15 cellular contexts compared by ENCODE assay signal in the genomic region with DNA sequence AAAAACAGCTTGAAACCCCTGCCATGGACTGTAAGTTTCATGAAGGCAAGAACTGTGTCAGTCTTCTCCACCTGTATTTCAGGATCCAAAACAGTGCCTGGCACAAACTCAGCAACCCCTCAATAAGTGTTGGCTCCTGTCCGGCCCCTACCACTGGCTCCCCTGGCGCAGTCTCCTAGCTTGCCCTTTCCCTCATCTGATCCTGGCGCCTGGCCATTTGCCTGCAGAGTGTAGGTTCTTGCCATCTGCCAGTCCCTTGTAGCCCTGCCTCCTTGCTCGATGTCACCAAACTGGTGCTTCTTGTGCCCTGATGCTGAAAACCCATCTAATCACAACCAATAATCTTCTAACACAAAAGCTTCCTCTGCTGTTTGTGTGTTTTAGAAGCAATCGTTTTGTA.
DNase-seq lines count a peak whose midpoint lies in the region; ATAC-seq and TF ChIP-seq lines count a peak whose summit lies in the region.
"Had no signal": no experiment of that assay in that cellular context is flagged by ENCODE, and none has a peak within 500 bp of the region (broad histone marks: within the 10 kb centered on the region; RNA-seq: fewer than 3 reads in every experiment).

No MANE protein-coding gene starts in this region.

- POLR2A ChIA-PET in SK-N-SH (lab: Yijun Ruan, JAX), result no interaction called here

- intact Hi-C loops in posterior cingulate gyrus (cut with DNase I), result loop anchor here (10.0 kb wide), 1 partner anchor 63 kb away; a partner anchor contains a TSS
- intact Hi-C loops in ovary (cut with DNase I), result no loop called here

- TF ChIP-seq RAD21 in SK-N-SH (IDR thresholded peaks at IDR 0.05; ENCODE audit: low read length), result no peak

- TF ChIP-seq EP300 in SK-N-SH (IDR thresholded peaks at IDR 0.05; ENCODE audit: borderline replicate concordance in 1 of 2, low read depth in 1 of 2, low read length in 1 of 2) (no peak), ovary (IDR thresholded peaks at IDR 0.05) (no peak)

- peaks cover 0 to 30% of the 10 kb centered on the region in 2 experiments; a peak in 3 of 4 replicates for H3K4me1 ChIP-seq in SK-N-SH (ENCODE audit: control insufficient read depth in 1 of 2, insufficient read depth in 2 of 2, low read depth in 1 of 2, low read length in 1 of 2)
- H3K4me1 ChIP-seq in ovary (ENCODE audit: insufficient read depth), result no peaks in the 10 kb centered on the region

- TF ChIP-seq CTCF in SK-N-SH (IDR thresholded peaks at IDR 0.05) (no peak), ovary (IDR thresholded peaks at IDR 0.05) (no peak)

- H3K79me2 ChIP-seq in SK-N-SH (ENCODE audit: insufficient read depth), result no peaks in the 10 kb centered on the region

- H3K4me2 ChIP-seq in SK-N-SH, result no peak overlapping the region

- H3K36me3 ChIP-seq in SK-N-SH (replicated peaks in 1 of 2; ENCODE audit: control insufficient read depth in 1 of 2, insufficient read depth in 2 of 2, low read length in 1 of 2) (no peaks in the 10 kb centered on the region), ovary (no peaks in the 10 kb centered on the region)

- no peak overlapping the region; a peak in 1 of 4 replicates for H3K4me3 ChIP-seq in SK-N-SH (ENCODE audit: low read depth in 2 of 2, low read length in 1 of 2)
- no peak overlapping the region for H3K4me3 ChIP-seq in ovary

- H3K27ac ChIP-seq in SK-N-SH (ENCODE audit: low read depth in 2 of 2, low read length in 1 of 2) (peak overlapping the region in 1 of 2 experiments; percentile 22; a peak in 1 of 4 replicates), ovary (no peak overlapping the region)

- H3K27me3 ChIP-seq in SK-N-SH (ENCODE audit: insufficient read depth), result no peaks in the 10 kb centered on the region
- H3K27me3 ChIP-seq in ovary, result no peaks in the 10 kb centered on the region

- no peaks in the 10 kb centered on the region for H3K9me2 ChIP-seq in SK-N-SH

- 61% methylated on average over 5 of the region's 5 CpGs for WGBS in SK-N-SH (ENCODE audit: low lambda C conversion rate)
- 82 to 84% (median 83%) methylated on average over 5 of the region's 5 CpGs for WGBS in ovary, 3 donors

- no peak overlapping the region for H3K9ac ChIP-seq in SK-N-SH

- ATAC-seq in SK-N-SH treated with all-trans-retinoic acid at 6 μM for 48 hours (no peak), HG02610 (IDR thresholded peaks at IDR 0.05; ENCODE audit: unreplicated experiment) (no peak)
- ATAC-seq: Right ventricle myocardium inferior had no signal

- TF ChIP-seq POLR2A in ovary (IDR thresholded peaks at IDR 0.05), result no peak

- no peaks in the 10 kb centered on the region for H3F3A ChIP-seq in SK-N-SH (replicated peaks; ENCODE audit: insufficient read depth)

- no peaks in the 10 kb centered on the region for H4K20me1 ChIP-seq in SK-N-SH (ENCODE audit: insufficient read depth)

- no peaks in the 10 kb centered on the region for H3K9me3 ChIP-seq in SK-N-SH
- no peaks in the 10 kb centered on the region for H3K9me3 ChIP-seq in ovary
- H3K9me3 ChIP-seq: Caco-2 had no signal

- DNase-seq in SK-N-SH, result peak; percentile 28
- DNase-seq in NCI-H524 (lab: John Stamatoyannopoulos, UW), result peak; percentile 24 to 74
- DNase-seq in cerebellum (ENCODE audit: low spot score), result peak; percentile 74
- no peak for DNase-seq in posterior cingulate gyrus
- no peak for DNase-seq in ovary
- DNase-seq: Caco-2; CD4-positive, alpha-beta T cell; DMS53; EL; GOT3; NCI-H187 treated with DMSO at 0.1 percent for 48 hours; NCI-H510A had no signal

- CTCF ChIA-PET in SK-N-SH (lab: Yijun Ruan, JAX), result interaction anchor here (1.0 to 1.5 kb wide), 7 partner anchors 14 to 626 kb away, joined by 3 to 10 read pairs (median 3); a partner anchor contains a TSS

- no peak overlapping the region for H2AFZ ChIP-seq in SK-N-SH (ENCODE audit: low read depth)

TF ChIP-seq in SK-N-SH, 30 proteins besides CTCF, POLR2A, EP300 and RAD21:
- 0 out of 2 replicates have a peak, but pooled peaks have one; percentile 9 for TF ChIP-seq RCOR1 (IDR thresholded peaks at IDR 0.05; ENCODE audit: low read length)
- TF ChIP-seq, protein P1, sequence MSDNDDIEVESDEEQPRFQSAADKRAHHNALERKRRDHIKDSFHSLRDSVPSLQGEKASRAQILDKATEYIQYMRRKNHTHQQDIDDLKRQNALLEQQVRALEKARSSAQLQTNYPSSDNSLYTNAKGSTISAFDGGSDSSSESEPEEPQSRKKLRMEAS (IDR thresholded peaks at IDR 0.05; ENCODE audit: low read depth), result no peak
- TF ChIP-seq GATA2 (CRISPR knock-in tag; IDR thresholded peaks at IDR 0.05), result peak; percentile 25; the same call in 1 of the 2 replicates
- TF ChIP-seq, protein P2, sequence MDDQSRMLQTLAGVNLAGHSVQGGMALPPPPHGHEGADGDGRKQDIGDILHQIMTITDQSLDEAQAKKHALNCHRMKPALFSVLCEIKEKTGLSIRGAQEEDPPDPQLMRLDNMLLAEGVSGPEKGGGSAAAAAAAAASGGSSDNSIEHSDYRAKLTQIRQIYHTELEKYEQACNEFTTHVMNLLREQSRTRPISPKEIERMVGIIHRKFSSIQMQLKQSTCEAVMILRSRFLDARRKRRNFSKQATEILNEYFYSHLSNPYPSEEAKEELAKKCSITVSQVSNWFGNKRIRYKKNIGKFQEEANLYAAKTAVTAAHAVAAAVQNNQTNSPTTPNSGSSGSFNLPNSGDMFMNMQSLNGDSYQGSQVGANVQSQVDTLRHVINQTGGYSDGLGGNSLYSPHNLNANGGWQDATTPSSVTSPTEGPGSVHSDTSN (IDR thresholded peaks at IDR 0.05), result no peak
- no peak for TF ChIP-seq TCF12 (IDR thresholded peaks at IDR 0.05)

TF ChIP-seq in SK-N-SH treated with all-trans-retinoic acid at 6 μM for 48 hours, 23 proteins besides CTCF, POLR2A, EP300 and RAD21 (continues in another document):
- TF ChIP-seq, protein P3, sequence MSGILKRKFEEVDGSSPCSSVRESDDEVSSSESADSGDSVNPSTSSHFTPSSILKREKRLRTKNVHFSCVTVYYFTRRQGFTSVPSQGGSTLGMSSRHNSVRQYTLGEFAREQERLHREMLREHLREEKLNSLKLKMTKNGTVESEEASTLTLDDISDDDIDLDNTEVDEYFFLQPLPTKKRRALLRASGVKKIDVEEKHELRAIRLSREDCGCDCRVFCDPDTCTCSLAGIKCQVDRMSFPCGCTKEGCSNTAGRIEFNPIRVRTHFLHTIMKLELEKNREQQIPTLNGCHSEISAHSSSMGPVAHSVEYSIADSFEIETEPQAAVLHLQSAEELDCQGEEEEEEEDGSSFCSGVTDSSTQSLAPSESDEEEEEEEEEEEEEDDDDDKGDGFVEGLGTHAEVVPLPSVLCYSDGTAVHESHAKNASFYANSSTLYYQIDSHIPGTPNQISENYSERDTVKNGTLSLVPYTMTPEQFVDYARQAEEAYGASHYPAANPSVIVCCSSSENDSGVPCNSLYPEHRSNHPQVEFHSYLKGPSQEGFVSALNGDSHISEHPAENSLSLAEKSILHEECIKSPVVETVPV (CRISPR knock-in tag; IDR thresholded peaks at IDR 0.05), result no peak
- TF ChIP-seq ZNF8 (CRISPR knock-in tag; IDR thresholded peaks at IDR 0.05) (no peak), RARB (CRISPR knock-in tag; IDR thresholded peaks at IDR 0.05) (no peak), ZFP30 (CRISPR knock-in tag; IDR thresholded peaks at IDR 0.05) (no peak), BACH2 (CRISPR knock-in tag; IDR thresholded peaks at IDR 0.05; ENCODE audit: borderline replicate concordance) (no peak), ZC3H10 (CRISPR knock-in tag; IDR thresholded peaks at IDR 0.05) (no peak), PPARA (CRISPR knock-in tag; IDR thresholded peaks at IDR 0.05; ENCODE audit: borderline replicate concordance) (no peak), OSR1 (CRISPR knock-in tag; IDR thresholded peaks at IDR 0.05) (no peak)
- TF ChIP-seq, protein P4, sequence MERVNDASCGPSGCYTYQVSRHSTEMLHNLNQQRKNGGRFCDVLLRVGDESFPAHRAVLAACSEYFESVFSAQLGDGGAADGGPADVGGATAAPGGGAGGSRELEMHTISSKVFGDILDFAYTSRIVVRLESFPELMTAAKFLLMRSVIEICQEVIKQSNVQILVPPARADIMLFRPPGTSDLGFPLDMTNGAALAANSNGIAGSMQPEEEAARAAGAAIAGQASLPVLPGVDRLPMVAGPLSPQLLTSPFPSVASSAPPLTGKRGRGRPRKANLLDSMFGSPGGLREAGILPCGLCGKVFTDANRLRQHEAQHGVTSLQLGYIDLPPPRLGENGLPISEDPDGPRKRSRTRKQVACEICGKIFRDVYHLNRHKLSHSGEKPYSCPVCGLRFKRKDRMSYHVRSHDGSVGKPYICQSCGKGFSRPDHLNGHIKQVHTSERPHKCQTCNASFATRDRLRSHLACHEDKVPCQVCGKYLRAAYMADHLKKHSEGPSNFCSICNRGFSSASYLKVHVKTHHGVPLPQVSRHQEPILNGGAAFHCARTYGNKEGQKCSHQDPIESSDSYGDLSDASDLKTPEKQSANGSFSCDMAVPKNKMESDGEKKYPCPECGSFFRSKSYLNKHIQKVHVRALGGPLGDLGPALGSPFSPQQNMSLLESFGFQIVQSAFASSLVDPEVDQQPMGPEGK (CRISPR knock-in tag; IDR thresholded peaks at IDR 0.05; ENCODE audit: borderline replicate concordance), result no peak
- TF ChIP-seq, protein P5, sequence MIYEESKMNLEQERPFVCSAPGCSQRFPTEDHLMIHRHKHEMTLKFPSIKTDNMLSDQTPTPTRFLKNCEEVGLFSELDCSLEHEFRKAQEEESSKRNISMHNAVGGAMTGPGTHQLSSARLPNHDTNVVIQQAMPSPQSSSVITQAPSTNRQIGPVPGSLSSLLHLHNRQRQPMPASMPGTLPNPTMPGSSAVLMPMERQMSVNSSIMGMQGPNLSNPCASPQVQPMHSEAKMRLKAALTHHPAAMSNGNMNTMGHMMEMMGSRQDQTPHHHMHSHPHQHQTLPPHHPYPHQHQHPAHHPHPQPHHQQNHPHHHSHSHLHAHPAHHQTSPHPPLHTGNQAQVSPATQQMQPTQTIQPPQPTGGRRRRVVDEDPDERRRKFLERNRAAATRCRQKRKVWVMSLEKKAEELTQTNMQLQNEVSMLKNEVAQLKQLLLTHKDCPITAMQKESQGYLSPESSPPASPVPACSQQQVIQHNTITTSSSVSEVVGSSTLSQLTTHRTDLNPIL (CRISPR knock-in tag; IDR thresholded peaks at IDR 0.05; ENCODE audit: low read depth), result no peak

Comparison
In these comparisons a context has a peak if more than half of its experiments do, and no peak if none do; other contexts are left out.
1. DNase-seq: peak in SK-N-SH (single experiment), NCI-H524 (2 of 2) and cerebellum (single experiment); none in posterior cingulate gyrus (0 of 10) and ovary (0 of 5).